In genomic region chr13:41383400-41383799, GRCh38 we compare ENCODE assay signal across 21 cellular contexts.
DNase-seq lines count a peak whose midpoint lies in the region; ATAC-seq and TF ChIP-seq lines count a peak whose summit lies in the region.
"Had no signal": no experiment of that assay in that cellular context is flagged by ENCODE, and none has a peak within 500 bp of the region (broad histone marks: within the 10 kb centered on the region; RNA-seq: fewer than 3 reads in every experiment).

No MANE protein-coding gene starts in this region.

- no peaks in the 10 kb centered on the region for H4K20me1 ChIP-seq in BLaER1 treated with 17β-estradiol and CSF1 and Interleukin-3, amounts not matched to agents 10 nM and 100 nM

- intact Hi-C loops in left lung (cut with DNase I): no loop called here
- intact Hi-C loops in sciatic nerve (cut with DNase I): no loop called here

- H3K4me2 ChIP-seq in BLaER1 treated with 17β-estradiol and CSF1 and Interleukin-3, amounts not matched to agents 10 nM and 100 nM: peak overlapping the region in 9 of 11 experiments; percentile 23 to 73 (median 45); a peak in 17 of 22 replicates
- H3K4me2 ChIP-seq: neural progenitor cell had no signal

- no peaks in the 10 kb centered on the region for H3K9me3 ChIP-seq in BLaER1 treated with 17β-estradiol and CSF1 and Interleukin-3, amounts not matched to agents 10 nM and 100 nM (replicated peaks in 1 of 11)
- no peaks in the 10 kb centered on the region for H3K9me3 ChIP-seq in left lung
- H3K9me3 ChIP-seq: body of pancreas, esophagus muscularis mucosa, lower lobe of right lung, Peyer's patch, transverse colon had no signal

- no peaks in the 10 kb centered on the region for H3K27me3 ChIP-seq in BLaER1 treated with 17β-estradiol and CSF1 and Interleukin-3, amounts not matched to agents 10 nM and 100 nM
- H3K27me3 ChIP-seq in left lung: no peaks in the 10 kb centered on the region
- H3K27me3 ChIP-seq: body of pancreas, esophagus muscularis mucosa, neural progenitor cell, Peyer's patch, transverse colon had no signal

- H3K36me3 ChIP-seq in BLaER1 treated with 17β-estradiol and CSF1 and Interleukin-3, amounts not matched to agents 10 nM and 100 nM: no peaks in the 10 kb centered on the region
- no peaks in the 10 kb centered on the region for H3K36me3 ChIP-seq in left lung
- H3K36me3 ChIP-seq: esophagus muscularis mucosa, lower lobe of right lung, neural progenitor cell, Peyer's patch, transverse colon had no signal

- TF ChIP-seq CTCF in cardiac fibroblast (IDR thresholded peaks at IDR 0.05; ENCODE audit: low read depth, low read length): no peak
- no peak for TF ChIP-seq CTCF in left lung (IDR thresholded peaks at IDR 0.05)

- peak overlapping the region in 5 of 11 experiments; percentile 19 to 84 (median 70); a peak in 9 of 22 replicates for H3K27ac ChIP-seq in BLaER1 treated with 17β-estradiol and CSF1 and Interleukin-3, amounts not matched to agents 10 nM and 100 nM
- no peak overlapping the region for H3K27ac ChIP-seq in left lung
- H3K27ac ChIP-seq: body of pancreas, esophagus muscularis mucosa, lower lobe of right lung, neural progenitor cell, Peyer's patch, transverse colon had no signal

- ATAC-seq in left lung (peak; percentile 49), sciatic nerve (no peak), GM21619 (IDR thresholded peaks at IDR 0.05; ENCODE audit: unreplicated experiment) (no peak)
- ATAC-seq: body of pancreas; CD8-positive, alpha-beta T cell; effector memory CD8-positive, alpha-beta T cell had no signal

- DNase-seq in EH (ENCODE audit: low read depth) (peak; percentile 38), cardiac fibroblast (ENCODE audit: low read depth in 2 of 2) (peak; percentile 14 to 46), left lung (no peak), sciatic nerve (ENCODE audit: low spot score) (no peak), GM19238 (ENCODE audit: insufficient read length, low spot score) (no peak)
- DNase-seq: activated CD4-positive, alpha-beta T cell treated with anti-CD3 and anti-CD28 coated beads for 4 hours; body of pancreas; CD8-positive, alpha-beta T cell; effector memory CD8-positive, alpha-beta T cell; glutamatergic neuron; KG1; kidney; lower lobe of right lung; NCI-H187; NCI-H526 treated with DMSO at 0.1 percent for 48 hours; Peyer's patch; transverse colon had no signal

- H3K4me1 ChIP-seq in BLaER1 treated with 17β-estradiol and CSF1 and Interleukin-3, amounts not matched to agents 10 nM and 100 nM: peaks cover 10 to 69% (median 40%) of the 10 kb centered on the region in 10 experiments
- H3K4me1 ChIP-seq in left lung: peaks cover 0 to 5% of the 10 kb centered on the region in 2 donors
- H3K4me1 ChIP-seq: lower lobe of right lung, neural progenitor cell, Peyer's patch, transverse colon had no signal

- H3K4me3 ChIP-seq in BLaER1 treated with 17β-estradiol and CSF1 and Interleukin-3, amounts not matched to agents 10 nM and 100 nM: no peak overlapping the region
- H3K4me3 ChIP-seq in cardiac fibroblast (replicated peaks in 1 of 2; ENCODE audit: low read depth in 2 of 2, low read length in 2 of 2) (no peak overlapping the region), left lung (no peak overlapping the region)
- H3K4me3 ChIP-seq: body of pancreas, esophagus muscularis mucosa, lower lobe of right lung, neural progenitor cell, Peyer's patch, transverse colon had no signal

- peak overlapping the region in 3 of 11 experiments; percentile 42 to 56 (median 55); a peak in 5 of 22 replicates for H3K9ac ChIP-seq in BLaER1 treated with 17β-estradiol and CSF1 and Interleukin-3, amounts not matched to agents 10 nM and 100 nM
- H3K9ac ChIP-seq: neural progenitor cell had no signal

Comparison
In these comparisons a context has a peak if more than half of its experiments do, and no peak if none do; other contexts are left out.
1. DNase-seq: peak in EH (single experiment) and cardiac fibroblast (2 of 2); none in left lung (0 of 2), sciatic nerve (single experiment) and GM19238 (single experiment).